In the genomic region with DNA sequence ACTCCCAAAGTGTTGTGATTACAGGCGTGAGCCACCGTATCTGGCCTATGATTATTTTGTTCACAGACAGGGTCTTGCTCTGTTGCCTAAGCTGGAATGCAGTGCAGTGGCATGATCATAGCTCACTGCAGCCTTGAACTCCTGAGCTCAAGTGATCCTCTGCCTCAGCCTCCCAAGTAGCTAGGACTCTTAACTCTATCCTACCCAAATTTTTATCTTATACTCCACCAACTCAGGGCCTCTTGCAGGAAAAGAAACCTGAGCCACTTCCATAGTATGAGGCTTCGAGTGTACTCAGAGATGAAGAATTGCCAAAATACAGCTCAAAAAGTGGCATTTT, we compare ENCODE assay signal across 2 cellular contexts.
TF ChIP-seq lines count a peak whose summit lies in the region.

No MANE protein-coding gene starts in this region.

TF ChIP-seq in A549, 52 proteins besides CTCF, POLR2A, EP300 and RAD21 (continued from another document):
- TF ChIP-seq, protein P1, sequence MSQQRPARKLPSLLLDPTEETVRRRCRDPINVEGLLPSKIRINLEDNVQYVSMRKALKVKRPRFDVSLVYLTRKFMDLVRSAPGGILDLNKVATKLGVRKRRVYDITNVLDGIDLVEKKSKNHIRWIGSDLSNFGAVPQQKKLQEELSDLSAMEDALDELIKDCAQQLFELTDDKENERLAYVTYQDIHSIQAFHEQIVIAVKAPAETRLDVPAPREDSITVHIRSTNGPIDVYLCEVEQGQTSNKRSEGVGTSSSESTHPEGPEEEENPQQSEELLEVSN (IDR thresholded peaks at IDR 0.05; ENCODE audit: borderline replicate concordance, low read depth) = no peak
- no peak for TF ChIP-seq JUNB (IDR thresholded peaks at IDR 0.05)
- TF ChIP-seq MAFK (IDR thresholded peaks at IDR 0.05; ENCODE audit: partially characterized antibody) = no peak
- no peak for TF ChIP-seq ZNF302 (CRISPR knock-in tag; IDR thresholded peaks at IDR 0.05)
- no peak for TF ChIP-seq ZSCAN20 (CRISPR knock-in tag; IDR thresholded peaks at IDR 0.05)
- TF ChIP-seq FOSL2 (IDR thresholded peaks at IDR 0.05) = no peak
- no peak for TF ChIP-seq FOSL2 (CRISPR knock-in tag; IDR thresholded peaks at IDR 0.05)
- no peak for TF ChIP-seq RNF2 (IDR thresholded peaks at IDR 0.05; ENCODE audit: borderline replicate concordance, low read depth)
- TF ChIP-seq HOXB5 (CRISPR knock-in tag; IDR thresholded peaks at IDR 0.05) = no peak
- TF ChIP-seq, protein P2, sequence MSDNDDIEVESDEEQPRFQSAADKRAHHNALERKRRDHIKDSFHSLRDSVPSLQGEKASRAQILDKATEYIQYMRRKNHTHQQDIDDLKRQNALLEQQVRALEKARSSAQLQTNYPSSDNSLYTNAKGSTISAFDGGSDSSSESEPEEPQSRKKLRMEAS (IDR thresholded peaks at IDR 0.05) = no peak
- TF ChIP-seq CBX2 (IDR thresholded peaks at IDR 0.05; ENCODE audit: borderline replicate concordance, low read depth) = no peak
- TF ChIP-seq, protein P3, sequence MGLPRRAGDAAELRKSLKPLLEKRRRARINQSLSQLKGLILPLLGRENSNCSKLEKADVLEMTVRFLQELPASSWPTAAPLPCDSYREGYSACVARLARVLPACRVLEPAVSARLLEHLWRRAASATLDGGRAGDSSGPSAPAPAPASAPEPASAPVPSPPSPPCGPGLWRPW (IDR thresholded peaks at IDR 0.05) = no peak
- no peak for TF ChIP-seq KDM5A (IDR thresholded peaks at IDR 0.05)
TF ChIP-seq in A549: peak in this region for 0.

TF ChIP-seq in IMR-90, 13 proteins besides CTCF, POLR2A, EP300 and RAD21 (continued from another document):
- TF ChIP-seq, protein P4, sequence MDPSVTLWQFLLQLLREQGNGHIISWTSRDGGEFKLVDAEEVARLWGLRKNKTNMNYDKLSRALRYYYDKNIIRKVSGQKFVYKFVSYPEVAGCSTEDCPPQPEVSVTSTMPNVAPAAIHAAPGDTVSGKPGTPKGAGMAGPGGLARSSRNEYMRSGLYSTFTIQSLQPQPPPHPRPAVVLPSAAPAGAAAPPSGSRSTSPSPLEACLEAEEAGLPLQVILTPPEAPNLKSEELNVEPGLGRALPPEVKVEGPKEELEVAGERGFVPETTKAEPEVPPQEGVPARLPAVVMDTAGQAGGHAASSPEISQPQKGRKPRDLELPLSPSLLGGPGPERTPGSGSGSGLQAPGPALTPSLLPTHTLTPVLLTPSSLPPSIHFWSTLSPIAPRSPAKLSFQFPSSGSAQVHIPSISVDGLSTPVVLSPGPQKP (IDR thresholded peaks at IDR 0.05; ENCODE audit: borderline replicate concordance, low read depth, low read length) = no peak
- no peak for TF ChIP-seq FOS (IDR thresholded peaks at IDR 0.05; ENCODE audit: low read depth, low read length)
- no peak for TF ChIP-seq NFE2L2 (IDR thresholded peaks at IDR 0.05; ENCODE audit: low read depth, low read length)
- TF ChIP-seq, protein P5, sequence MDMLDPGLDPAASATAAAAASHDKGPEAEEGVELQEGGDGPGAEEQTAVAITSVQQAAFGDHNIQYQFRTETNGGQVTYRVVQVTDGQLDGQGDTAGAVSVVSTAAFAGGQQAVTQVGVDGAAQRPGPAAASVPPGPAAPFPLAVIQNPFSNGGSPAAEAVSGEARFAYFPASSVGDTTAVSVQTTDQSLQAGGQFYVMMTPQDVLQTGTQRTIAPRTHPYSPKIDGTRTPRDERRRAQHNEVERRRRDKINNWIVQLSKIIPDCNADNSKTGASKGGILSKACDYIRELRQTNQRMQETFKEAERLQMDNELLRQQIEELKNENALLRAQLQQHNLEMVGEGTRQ (IDR thresholded peaks at IDR 0.05; ENCODE audit: low read depth, low read length) = no peak
- TF ChIP-seq RCOR1 (IDR thresholded peaks at IDR 0.05; ENCODE audit: insufficient replicate concordance, low read length) = no peak
- no peak for TF ChIP-seq BHLHE40 (IDR thresholded peaks at IDR 0.05; ENCODE audit: low read depth, low read length)
